In the genomic region with DNA sequence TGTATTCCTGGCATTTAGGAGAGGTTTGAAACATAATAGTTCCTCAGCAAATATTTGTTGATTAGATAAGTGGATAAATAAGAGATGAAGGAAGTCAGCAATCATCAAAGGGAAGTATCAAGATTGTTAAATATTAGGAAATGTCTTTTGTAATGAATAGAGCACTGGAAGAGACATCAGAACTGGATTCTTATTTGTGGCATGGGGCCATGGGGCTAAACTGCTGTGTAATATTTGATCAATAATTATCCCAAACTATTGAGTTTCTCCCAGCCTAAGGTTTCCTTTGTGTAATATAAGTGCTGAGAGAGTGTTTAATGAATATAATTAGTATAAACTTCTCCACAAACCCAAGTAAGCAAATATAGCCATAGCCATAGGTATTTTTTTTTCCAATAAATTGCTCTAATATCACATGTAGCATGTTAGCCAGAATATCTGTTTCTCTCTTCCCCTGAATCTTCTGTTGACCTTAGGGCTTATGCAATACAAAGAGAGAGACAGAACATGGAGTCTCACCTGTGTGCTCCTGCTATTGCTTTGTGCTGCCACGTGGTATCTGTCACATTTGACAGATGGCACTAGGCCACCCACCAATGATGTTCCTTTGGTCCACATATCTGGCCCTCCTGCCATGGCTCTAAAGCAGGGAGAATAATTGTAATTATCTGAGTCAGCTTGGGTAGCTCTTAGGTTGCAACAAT, we compare ENCODE assay signal across 21 cellular contexts.
"Had no signal": no experiment of that assay in that cellular context is flagged by ENCODE, and none has a peak within 500 bp of the region (broad histone marks: within the 10 kb centered on the region; RNA-seq: fewer than 3 reads in every experiment).

No MANE protein-coding gene starts in this region.

- H3K9me3 ChIP-seq: body of pancreas, esophagus muscularis mucosa, left ventricle myocardium inferior, mucosa of descending colon, right atrium auricular region, suprapubic skin, tibial artery had no signal

- H3K27me3 ChIP-seq: body of pancreas, esophagus muscularis mucosa, foreskin keratinocyte, right atrium auricular region, stomach, suprapubic skin, tibial artery had no signal

- H3K36me3 ChIP-seq: esophagus muscularis mucosa, left ventricle myocardium inferior, right atrium auricular region, stomach, suprapubic skin, tibial artery had no signal

- H3K4me1 ChIP-seq: body of pancreas, esophagus muscularis mucosa, left ventricle myocardium inferior, right atrium auricular region, stomach, suprapubic skin had no signal

- DNase-seq: activated CD4-positive, alpha-beta T cell treated with anti-CD3 and anti-CD28 coated beads for 36 hours; activated CD4-positive, CD25-positive, alpha-beta regulatory T cell; activated CD8-positive, alpha-beta memory T cell treated with anti-CD3 and anti-CD28 coated beads, Interleukin-2, amount 10 ng/mL, durations not matched to agents 7 days and 5 days; activated CD8-positive, alpha-beta T cell treated with anti-CD3 and anti-CD28 coated beads, Interleukin-2, amount 10 ng/mL, durations not matched to agents 7 days and 5 days; activated naive CD4-positive, alpha-beta T cell; activated T-cell treated with anti-CD3 and anti-CD28 coated beads, Interleukin-2, amount 50 U/mL, for 72 hours; anterior cingulate cortex; body of pancreas; dermis blood vessel endothelial cell; effector CD4-positive, alpha-beta T cell; foreskin keratinocyte; left ventricle myocardium inferior; mucosa of descending colon; stimulated activated CD4-positive, alpha-beta T cell treated with anti-CD3 and anti-CD28 coated beads, Interleukin-15, amount 100 ng/mL, for 24 hours; stimulated activated CD4-positive, alpha-beta T cell treated with anti-CD3 and anti-CD28 coated beads, Interleukin-2, amount 100 ng/mL, for 24 hours; stimulated activated naive B cell treated with anti-CD40 and anti-IgM and Interleukin-4, amounts not matched to agents 10 μg/mL and 1 μg/mL and 100 μg/mL, for 72 hours; stomach; tibial artery had no signal

- H3K4me3 ChIP-seq: body of pancreas, esophagus muscularis mucosa, left ventricle myocardium inferior, mucosa of descending colon, right atrium auricular region, stomach, suprapubic skin, tibial artery had no signal
